In the genomic region with DNA sequence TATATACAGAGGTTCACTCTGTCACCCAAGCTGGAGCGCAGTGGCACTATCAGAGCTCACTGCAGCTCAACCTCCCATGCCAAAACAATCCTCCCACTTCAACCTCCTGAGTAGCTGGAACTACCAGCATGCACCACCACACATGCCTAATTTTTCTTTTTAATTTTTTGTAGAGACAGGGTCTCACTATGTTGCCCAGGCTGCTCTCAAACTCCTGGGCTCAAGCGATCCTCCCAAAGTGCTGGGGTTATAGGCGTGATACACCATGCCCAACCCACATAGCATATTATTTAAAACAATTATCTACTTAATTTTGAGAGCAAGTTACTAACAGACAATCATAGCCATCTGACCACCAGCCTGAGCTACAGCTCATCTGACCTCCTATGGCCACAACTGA, we compare ENCODE assay signal across 23 cellular contexts.
"Had no signal": no experiment of that assay in that cellular context is flagged by ENCODE, and none has a peak within 500 bp of the region (broad histone marks: within the 10 kb centered on the region; RNA-seq: fewer than 3 reads in every experiment).

No MANE protein-coding gene starts in this region.

- H3K4me3 Mint-ChIP-seq: dendritic cell treated with granulocyte-macrophage colony-stimulating factor and Interleukin-4, amounts not matched to agents 40 ng/mL and 50 ng/mL, for 4 days; effector memory CD8-positive, alpha-beta T cell; natural killer cell treated with Interleukin-12 subunit alpha and Interleukin-12 subunit beta and Interleukin-15 and Interleukin-18, amount 100 ng/mL, for 72 hours had no signal

- H3K27me3 ChIP-seq: esophagus muscularis mucosa, gastrocnemius medialis, heart right ventricle, left lung, pancreas, stomach, transverse colon had no signal

- H3K9me3 Mint-ChIP-seq: dendritic cell treated with granulocyte-macrophage colony-stimulating factor and Interleukin-4, amounts not matched to agents 40 ng/mL and 50 ng/mL, for 4 days; effector memory CD8-positive, alpha-beta T cell had no signal

- DNase-seq: effector memory CD8-positive, alpha-beta T cell; gastrocnemius medialis; heart right ventricle; hypothalamus; left lung; mesenchymal stem cell; midbrain; occipital lobe; pancreas; right cardiac atrium; small intestine; stimulated activated CD4-positive, alpha-beta T cell treated with anti-CD3 and anti-CD28 coated beads, Interleukin-12 subunit alpha, Interleukin-12 subunit beta, amount 100 ng/mL, for 4 hours; stimulated activated naive CD4-positive, alpha-beta T cell; stomach; substantia nigra; transverse colon had no signal

- H3K27me3 Mint-ChIP-seq: dendritic cell treated with granulocyte-macrophage colony-stimulating factor and Interleukin-4, amounts not matched to agents 40 ng/mL and 50 ng/mL, for 4 days had no signal

- H3K4me3 ChIP-seq: esophagus muscularis mucosa, gastrocnemius medialis, heart right ventricle, left lung, lung, pancreas, stomach, thoracic aorta, transverse colon had no signal

- H3K36me3 Mint-ChIP-seq: natural killer cell treated with Interleukin-12 subunit alpha and Interleukin-12 subunit beta and Interleukin-15 and Interleukin-18, amount 100 ng/mL, for 72 hours had no signal

- H3K4me1 ChIP-seq: gastrocnemius medialis, heart right ventricle, left lung, pancreas, stomach, transverse colon had no signal

- H3K27ac ChIP-seq: epithelial cell of prostate, esophagus muscularis mucosa, gastrocnemius medialis, heart right ventricle, left lung, pancreas, stomach, thoracic aorta, transverse colon had no signal

- H3K27ac Mint-ChIP-seq: dendritic cell treated with granulocyte-macrophage colony-stimulating factor and Interleukin-4, amounts not matched to agents 40 ng/mL and 50 ng/mL, for 4 days; effector memory CD8-positive, alpha-beta T cell; progenitor cell of endocrine pancreas had no signal

- H3K9me3 ChIP-seq: esophagus muscularis mucosa, gastrocnemius medialis, heart right ventricle, left lung, pancreas, stomach, thoracic aorta, transverse colon had no signal

- H3K36me3 ChIP-seq: esophagus muscularis mucosa, gastrocnemius medialis, heart right ventricle, left lung, pancreas, stomach, thoracic aorta, transverse colon had no signal
